17 cellular contexts compared by ENCODE assay signal in the genomic region with DNA sequence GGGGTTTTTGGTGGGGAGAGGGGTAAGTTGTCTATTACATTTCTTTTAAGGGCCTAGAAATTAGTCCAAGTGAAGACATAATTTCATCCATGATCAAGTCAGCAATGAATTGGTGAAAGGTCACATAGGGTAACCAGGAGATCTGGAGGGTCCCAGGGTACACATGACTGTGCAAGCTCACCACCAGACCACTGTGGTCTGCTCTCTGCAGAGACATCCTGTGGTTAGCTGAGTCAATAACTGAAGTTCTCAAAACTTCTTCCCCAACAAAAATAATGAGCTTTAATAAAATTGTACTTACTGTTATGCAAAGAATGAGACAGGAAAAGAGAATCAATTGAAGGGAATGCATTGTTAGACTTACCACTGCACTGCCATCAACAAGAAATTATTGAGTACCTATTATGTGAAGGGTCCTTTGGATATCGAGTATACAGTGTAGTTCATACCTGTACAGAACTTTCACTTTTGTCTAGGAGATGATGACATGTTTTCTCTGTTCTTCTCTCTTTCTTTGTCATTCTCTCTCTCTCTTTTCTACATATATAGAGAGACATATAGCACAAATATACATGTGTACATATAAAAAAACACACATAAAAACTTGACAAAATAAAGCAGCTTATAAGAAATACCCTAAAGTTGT.
DNase-seq lines count a peak whose midpoint lies in the region; ATAC-seq and TF ChIP-seq lines count a peak whose summit lies in the region.
"Had no signal": no experiment of that assay in that cellular context is flagged by ENCODE, and none has a peak within 500 bp of the region (broad histone marks: within the 10 kb centered on the region; RNA-seq: fewer than 3 reads in every experiment).

No MANE protein-coding gene starts in this region.

- intact Hi-C loops in upper lobe of right lung (cut with DNase I) = no loop called here

- H3K4me1 ChIP-seq in upper lobe of right lung = no peaks in the 10 kb centered on the region
- H3K4me1 ChIP-seq: stomach had no signal

- DNase-seq in AML-193 (lab: John Stamatoyannopoulos, UW) (peak; percentile 29 to 39), RPMI7951 (ENCODE audit: low read depth) (peak; percentile 53), fibroblast of mammary gland (ENCODE audit: low read depth) (peak; percentile 68), NCI-H1092 treated with DMSO at 0.1 percent for 48 hours (lab: John Stamatoyannopoulos, UW) (no peak), SHP77 (lab: John Stamatoyannopoulos, UW) (no peak), upper lobe of right lung (no peak)
- DNase-seq: C1 segment of cervical spinal cord; left colon; naive B cell; NCI-H187; NCI-H69; retina; stimulated activated CD4-positive, alpha-beta T cell treated with anti-CD3 and anti-CD28 coated beads, Interleukin-2, amount 100 ng/mL, for 48 hours; stomach had no signal

- H3K9me3 ChIP-seq in upper lobe of right lung = no peaks in the 10 kb centered on the region
- H3K9me3 ChIP-seq: stomach had no signal

- no peak overlapping the region for H3K4me3 ChIP-seq in fibroblast of mammary gland (ENCODE audit: control insufficient read depth, low read depth, low read length)
- no peak overlapping the region for H3K4me3 ChIP-seq in upper lobe of right lung
- H3K4me3 ChIP-seq: stomach had no signal

- ATAC-seq in GM21786 (IDR thresholded peaks at IDR 0.05; ENCODE audit: unreplicated experiment) = peak; percentile 44
- ATAC-seq in upper lobe of right lung = no peak
- no peak for ATAC-seq in GM21423 (IDR thresholded peaks at IDR 0.05; ENCODE audit: unreplicated experiment)
- ATAC-seq: HepG2, left colon had no signal

- H3K36me3 ChIP-seq in upper lobe of right lung = no peaks in the 10 kb centered on the region
- H3K36me3 ChIP-seq: stomach had no signal

- TF ChIP-seq CTCF in fibroblast of mammary gland (conservative IDR thresholded peaks at IDR 0.05; ENCODE audit: control insufficient read depth, insufficient read depth, low read depth, low read length) (no peak), upper lobe of right lung (IDR thresholded peaks at IDR 0.05) (no peak)

- H3K27ac ChIP-seq in upper lobe of right lung = no peak overlapping the region
- H3K27ac ChIP-seq: stomach had no signal

- no peaks in the 10 kb centered on the region for H3K27me3 ChIP-seq in upper lobe of right lung
- H3K27me3 ChIP-seq: stomach had no signal

Comparison
In these comparisons a context has a peak if more than half of its experiments do, and no peak if none do; other contexts are left out.
1. DNase-seq: peak in AML-193 (2 of 2), RPMI7951 (single experiment) and fibroblast of mammary gland (single experiment); none in NCI-H1092 treated with DMSO at 0.1 percent for 48 hours (single experiment), SHP77 (0 of 2) and upper lobe of right lung (single experiment).